8 cellular contexts compared by ENCODE assay signal in genomic region chr1:159171688-159172501, GRCh38. TPM values are rescaled to one million over a fixed set of nuclear protein-coding genes. Genes with fewer than 3 reads are reported as not detected.
A peak's percentile ranks its signal among the peaks of the same experiment; 100 is the strongest.
DNase-seq lines count a peak whose midpoint lies in the region; ATAC-seq and TF ChIP-seq lines count a peak whose summit lies in the region.
"Had no signal": no experiment of that assay in that cellular context is flagged by ENCODE, and none has a peak within 500 bp of the region (broad histone marks: within the 10 kb centered on the region; RNA-seq: fewer than 3 reads in every experiment).

No MANE protein-coding gene starts in this region.

- no peak for ATAC-seq in esophagus mucosa
- no peak for ATAC-seq in activated CD4-positive, CD25-positive, alpha-beta regulatory T cell treated with anti-CD3 and anti-CD28 coated beads, Interleukin-2, amount 50 U/mL, for 24 hours

- intact Hi-C loops in lower leg skin (cut with DNase I; ENCODE audit: low total_unique reads) = no loop called here

- H3K27ac ChIP-seq in temporal lobe (ENCODE audit: low read depth, low read length) = peak overlapping the region; percentile 69

- peak; percentile 62 for DNase-seq in NCI-H1105 (lab: John Stamatoyannopoulos, UW)
- no peak for DNase-seq in cardiac fibroblast (ENCODE audit: low read depth in 2 of 2)
- peak in 1 of 2 donors; percentile 84 for DNase-seq in lower leg skin (ENCODE audit: low spot score in 2 of 2)
- no peak for DNase-seq in stimulated activated CD4-positive, alpha-beta T cell treated with anti-CD3 and anti-CD28 coated beads, Interleukin-4, amount 100 ng/mL, for 1 hour
- DNase-seq: stimulated activated CD4-positive, alpha-beta T cell treated with anti-CD3 and anti-CD28 coated beads, Interleukin-4, amount 100 ng/mL, for 4 hours had no signal

- WGBS in lower leg skin, 2 donors = 1 to 2% methylated on average over 25 to 49 of the region's 49 CpGs

- TF ChIP-seq CTCF in cardiac fibroblast (IDR thresholded peaks at IDR 0.05; ENCODE audit: low read depth, low read length) (no peak), lower leg skin (IDR thresholded peaks at IDR 0.05) (no peak)

- peak overlapping the region; percentile 55 to 67 for H3K4me3 ChIP-seq in cardiac fibroblast (replicated peaks in 1 of 2; ENCODE audit: low read depth in 2 of 2, low read length in 2 of 2)
- peak overlapping the region; percentile 12 for H3K4me3 ChIP-seq in lower leg skin (ENCODE audit: low read depth, poor library complexity, severe bottlenecking)

- no peak for TF ChIP-seq POLR2A in lower leg skin (IDR thresholded peaks at IDR 0.05)

RNA-seq across cellular contexts. Expression of gene CADM3, which starts 0.5 kb away (rescaled TPM):
- total RNA-seq in lower leg skin (10 to 100 TPM in 1 of 4 donors, 1 to 10 TPM in 3; 2.6 to 11.0 (median 6.6) TPM), temporal lobe (136 TPM), esophagus mucosa (0.48 TPM)

RNA-seq across cellular contexts. Expression of gene ACKR1, which starts 32.8 kb away (rescaled TPM):
- 100 to 1,000 TPM in 1 of 4 donors, 10 to 100 TPM in 3; 17.4 to 104 (median 46.9) TPM for total RNA-seq in lower leg skin
- total RNA-seq in temporal lobe = 2.5 TPM
- 17.6 TPM for total RNA-seq in esophagus mucosa

Comparison
In these comparisons a context has a peak if more than half of its experiments do, and no peak if none do; other contexts are left out.
1. RNA of gene CADM3, which starts 0.5 kb away (total RNA-seq): 136 TPM in temporal lobe (single experiment); 2.6 to 11.0 TPM in lower leg skin and 0.48 TPM in esophagus mucosa (single experiment); every median in the first group is over 10 times any median in the second.